ENCODE assay signal across 26 cellular contexts in the genomic region with DNA sequence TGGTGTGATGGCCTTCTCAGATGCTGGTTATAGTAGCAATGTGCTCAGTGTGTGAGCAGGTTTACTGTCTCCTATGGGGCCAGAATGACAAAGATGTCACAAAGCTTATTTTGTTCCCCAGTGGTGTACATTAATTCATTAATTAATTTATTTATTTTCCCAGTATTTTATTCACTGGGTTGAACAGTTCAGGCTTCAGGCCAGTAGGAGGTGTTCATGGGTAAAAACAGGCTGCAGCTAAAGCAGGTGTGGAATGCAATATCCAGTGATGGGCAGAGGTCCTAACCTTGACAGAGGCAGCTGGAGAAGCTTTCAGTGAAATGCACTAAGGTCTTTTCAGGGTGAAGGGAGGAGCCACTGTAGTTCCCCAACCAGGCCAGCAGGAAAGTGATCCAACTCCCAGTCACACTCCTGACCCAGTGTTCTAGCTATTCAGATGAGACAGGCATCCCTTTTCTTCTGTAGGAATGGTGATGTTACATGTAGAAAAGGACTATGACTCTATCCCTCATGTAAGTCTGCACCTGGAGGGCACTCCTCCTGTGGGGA. TPM values are rescaled to one million over a fixed set of nuclear protein-coding genes. Genes with fewer than 3 reads are reported as not detected.
DNase-seq lines count a peak whose midpoint lies in the region; ATAC-seq and TF ChIP-seq lines count a peak whose summit lies in the region.
"Had no signal": no experiment of that assay in that cellular context is flagged by ENCODE, and none has a peak within 500 bp of the region (broad histone marks: within the 10 kb centered on the region; RNA-seq: fewer than 3 reads in every experiment).

No MANE protein-coding gene starts in this region.

- H3K27ac Mint-ChIP-seq in endodermal cell (no peak overlapping the region), type B pancreatic cell (no peak overlapping the region)
- no peak overlapping the region for H3K27ac Mint-ChIP-seq in T-helper 2 cell treated with Interferon-gamma antibody and Interleukin-4, amounts not matched to agents 5 μg/mL and 100 μg/mL, for 36 hours
- H3K27ac Mint-ChIP-seq: activated naive CD8-positive, alpha-beta T cell treated with anti-CD3 and anti-CD28 coated beads for 36 hours; activated T-helper 2 cell treated with anti-CD3 and anti-CD28 coated beads, Interferon-gamma antibody, Interleukin-2, Interleukin-4, amounts not matched to agents 10 μg/mL and 5 μg/mL and 100 μg/mL, durations not matched to agents 14 hours and 24 hours and 36 hours; memory B cell had no signal

- peak overlapping the region; percentile 80; the same call in 1 of the 2 replicates for H3K27ac ChIP-seq in MM.1S (ENCODE audit: low read length)
- no peak overlapping the region for H3K27ac ChIP-seq in endodermal cell (ENCODE audit: low read depth, low read length)
- H3K27ac ChIP-seq in Peyer's patch, result no peak overlapping the region
- H3K27ac ChIP-seq: esophagus muscularis mucosa, gastroesophageal sphincter, SK-N-MC, spleen, WERI-Rb-1 had no signal

- H3K27me3 Mint-ChIP-seq in endodermal cell (ENCODE audit: insufficient read depth) (no peaks in the 10 kb centered on the region), type B pancreatic cell (no peaks in the 10 kb centered on the region)
- no peaks in the 10 kb centered on the region for H3K27me3 Mint-ChIP-seq in activated T-cell treated with anti-CD3 and anti-CD28 coated beads, Interleukin-2, amount 50 U/mL, for 4 hours (ENCODE audit: low read depth)
- H3K27me3 Mint-ChIP-seq in T-helper 2 cell treated with Interferon-gamma antibody and Interleukin-4, amounts not matched to agents 5 μg/mL and 100 μg/mL, for 36 hours (ENCODE audit: low read depth), result peaks cover 3% of the 10 kb centered on the region
- H3K27me3 Mint-ChIP-seq: activated naive CD8-positive, alpha-beta T cell treated with anti-CD3 and anti-CD28 coated beads for 36 hours; memory B cell had no signal

- H2AFZ ChIP-seq in MM.1S (ENCODE audit: low read length), result no peak overlapping the region

- H3K36me3 ChIP-seq in MM.1S (replicated peaks; ENCODE audit: insufficient read depth, low read length), result no peaks in the 10 kb centered on the region
- no peaks in the 10 kb centered on the region for H3K36me3 ChIP-seq in endodermal cell (ENCODE audit: control insufficient read depth, insufficient read depth, low read length)
- no peaks in the 10 kb centered on the region for H3K36me3 ChIP-seq in Peyer's patch
- H3K36me3 ChIP-seq: BE2C, esophagus muscularis mucosa, gastroesophageal sphincter, spleen, WERI-Rb-1 had no signal

- H3K4me1 Mint-ChIP-seq in endodermal cell (peaks cover 17% of the 10 kb centered on the region), type B pancreatic cell (ENCODE audit: unreplicated experiment) (peaks cover 18% of the 10 kb centered on the region)
- peaks cover 1% of the 10 kb centered on the region for H3K4me1 Mint-ChIP-seq in activated T-cell treated with anti-CD3 and anti-CD28 coated beads, Interleukin-2, amount 50 U/mL, for 4 hours (ENCODE audit: low read depth)
- H3K4me1 Mint-ChIP-seq in T-helper 2 cell treated with Interferon-gamma antibody and Interleukin-4, amounts not matched to agents 5 μg/mL and 100 μg/mL, for 36 hours (ENCODE audit: low read depth), result no peaks in the 10 kb centered on the region

- peak; percentile 35; the same call in 1 of the 2 replicates for TF ChIP-seq CTCF in MM.1S (IDR thresholded peaks at IDR 0.05; ENCODE audit: low read length)
- TF ChIP-seq CTCF in endodermal cell (conservative IDR thresholded peaks at IDR 0.05), result peak; percentile 66
- TF ChIP-seq CTCF in type B pancreatic cell (conservative IDR thresholded peaks at IDR 0.05), result peak; percentile 44
- TF ChIP-seq CTCF in Peyer's patch (IDR thresholded peaks at IDR 0.05), result peak in 2 of 6 experiments; percentile 16 to 21

- H3F3A ChIP-seq in MM.1S (ENCODE audit: insufficient read depth, low read length), result peaks cover 30% of the 10 kb centered on the region

- H3K9me2 ChIP-seq in MM.1S (replicated peaks; ENCODE audit: insufficient read depth, low read length), result no peaks in the 10 kb centered on the region

- TF ChIP-seq POLR2A in Peyer's patch (IDR thresholded peaks at IDR 0.05), result no peak

- H3K4me3 ChIP-seq in MM.1S (ENCODE audit: low read length), result no peak overlapping the region
- H3K4me3 ChIP-seq in endodermal cell (ENCODE audit: low read length), result no peak overlapping the region
- H3K4me3 ChIP-seq in Peyer's patch, result no peak overlapping the region
- H3K4me3 ChIP-seq: esophagus muscularis mucosa, gastroesophageal sphincter, SK-N-MC, spleen had no signal

- H3K4me2 ChIP-seq in MM.1S (ENCODE audit: low read depth, low read length), result no peak overlapping the region

- no peak for ATAC-seq in activated T-cell treated with anti-CD3 and anti-CD28 coated beads, Interleukin-2, amount 50 U/mL, for 4 hours
- ATAC-seq: gastroesophageal sphincter had no signal

- H3K4me1 ChIP-seq in MM.1S (ENCODE audit: low read length) (peaks cover 37% of the 10 kb centered on the region), endodermal cell (ENCODE audit: control insufficient read depth, insufficient read depth, low read length) (no peaks in the 10 kb centered on the region), Peyer's patch (peaks cover 0 to 7% (median 0%) of the 10 kb centered on the region in 4 donors)
- H3K4me1 ChIP-seq: esophagus muscularis mucosa, gastroesophageal sphincter, spleen had no signal

- H3K9ac ChIP-seq in MM.1S (ENCODE audit: low read length) (no peak overlapping the region), endodermal cell (ENCODE audit: extremely low read depth, low read length, poor library complexity, severe bottlenecking) (no peak overlapping the region)

- H3K9me3 Mint-ChIP-seq in endodermal cell (no peaks in the 10 kb centered on the region), type B pancreatic cell (no peaks in the 10 kb centered on the region)
- H3K9me3 Mint-ChIP-seq in activated T-cell treated with anti-CD3 and anti-CD28 coated beads, Interleukin-2, amount 50 U/mL, for 4 hours, result no peaks in the 10 kb centered on the region
- no peaks in the 10 kb centered on the region for H3K9me3 Mint-ChIP-seq in T-helper 2 cell treated with Interferon-gamma antibody and Interleukin-4, amounts not matched to agents 5 μg/mL and 100 μg/mL, for 36 hours
- H3K9me3 Mint-ChIP-seq: activated T-helper 2 cell treated with anti-CD3 and anti-CD28 coated beads, Interferon-gamma antibody, Interleukin-2, Interleukin-4, amounts not matched to agents 10 μg/mL and 5 μg/mL and 100 μg/mL, durations not matched to agents 14 hours and 24 hours and 36 hours; memory B cell had no signal

- H3K36me3 Mint-ChIP-seq in endodermal cell (ENCODE audit: low read depth), result no peaks in the 10 kb centered on the region
- H3K36me3 Mint-ChIP-seq in type B pancreatic cell, result peaks cover 8% of the 10 kb centered on the region
- H3K36me3 Mint-ChIP-seq in activated T-cell treated with anti-CD3 and anti-CD28 coated beads, Interleukin-2, amount 50 U/mL, for 4 hours (ENCODE audit: insufficient read depth), result no peaks in the 10 kb centered on the region
- no peaks in the 10 kb centered on the region for H3K36me3 Mint-ChIP-seq in T-helper 2 cell treated with Interferon-gamma antibody and Interleukin-4, amounts not matched to agents 5 μg/mL and 100 μg/mL, for 36 hours (ENCODE audit: low read depth)

- peaks cover 38% of the 10 kb centered on the region for H3K79me2 ChIP-seq in MM.1S (ENCODE audit: low read length)

- peak; percentile 28 for DNase-seq in DMS53 (lab: John Stamatoyannopoulos, UW)
- DNase-seq in DMS53 treated with DMSO at 0.1 percent for 48 hours (lab: John Stamatoyannopoulos, UW; ENCODE audit: unreplicated experiment), result no peak
- DNase-seq in MM.1S, result no peak
- peak; percentile 56 for DNase-seq in endodermal cell
- no peak for DNase-seq in type B pancreatic cell (ENCODE audit: extremely low spot score, unreplicated experiment)
- no peak for DNase-seq in activated T-cell treated with anti-CD3 and anti-CD28 coated beads, Interleukin-2, amount 50 U/mL, for 4 hours
- no peak for DNase-seq in T-helper 2 cell treated with Interferon-gamma antibody and Interleukin-4, amounts not matched to agents 5 μg/mL and 100 μg/mL, for 36 hours (ENCODE audit: low spot score)
- DNase-seq in Peyer's patch, result no peak
- DNase-seq: 8988T; activated CD4-positive, alpha-beta T cell treated with anti-CD3 and anti-CD28 coated beads, Interleukin-2, amount 50 U/mL, for 1 hour; activated naive CD8-positive, alpha-beta T cell treated with anti-CD3 and anti-CD28 coated beads for 36 hours; BE2C; effector CD4-positive, alpha-beta T cell; NCI-H1105 treated with DMSO at 0.1 percent for 48 hours; NCI-H2081 treated with DMSO at 0.1 percent for 48 hours; NCI-H510A; retina; spleen; stimulated activated CD4-positive, alpha-beta T cell treated with anti-CD3 and anti-CD28 coated beads, Interleukin-4, amount 100 ng/mL, for 24 hours; stimulated activated naive CD4-positive, alpha-beta T cell treated with Interleukin-2 at 50 U/mL for 16 hours; WERI-Rb-1 had no signal

- no peaks in the 10 kb centered on the region for H3K9me3 ChIP-seq in MM.1S (replicated peaks; ENCODE audit: insufficient read depth, low read length)
- no peaks in the 10 kb centered on the region for H3K9me3 ChIP-seq in endodermal cell (ENCODE audit: control insufficient read depth, low read length)
- H3K9me3 ChIP-seq in Peyer's patch, result no peaks in the 10 kb centered on the region
- H3K9me3 ChIP-seq: BE2C, esophagus muscularis mucosa, gastroesophageal sphincter, spleen had no signal

- H4K20me1 ChIP-seq in MM.1S (ENCODE audit: insufficient read depth, low read length), result no peaks in the 10 kb centered on the region

- H3K4me3 Mint-ChIP-seq in endodermal cell (no peak overlapping the region), type B pancreatic cell (no peak overlapping the region)
- no peak overlapping the region for H3K4me3 Mint-ChIP-seq in activated T-cell treated with anti-CD3 and anti-CD28 coated beads, Interleukin-2, amount 50 U/mL, for 4 hours
- H3K4me3 Mint-ChIP-seq in T-helper 2 cell treated with Interferon-gamma antibody and Interleukin-4, amounts not matched to agents 5 μg/mL and 100 μg/mL, for 36 hours, result no peak overlapping the region
- H3K4me3 Mint-ChIP-seq: activated naive CD8-positive, alpha-beta T cell treated with anti-CD3 and anti-CD28 coated beads for 36 hours; memory B cell had no signal

- H3K27me3 ChIP-seq in MM.1S (replicated peaks; ENCODE audit: insufficient read depth, low read length), result no peaks in the 10 kb centered on the region
- H3K27me3 ChIP-seq in endodermal cell (ENCODE audit: control insufficient read depth, insufficient read depth, low read length, poor library complexity, severe bottlenecking), result no peaks in the 10 kb centered on the region
- no peaks in the 10 kb centered on the region for H3K27me3 ChIP-seq in Peyer's patch
- H3K27me3 ChIP-seq: BE2C, esophagus muscularis mucosa, gastroesophageal sphincter, spleen had no signal

RNA-seq across cellular contexts. Expression of a gene that starts 7.8 kb away (rescaled TPM):
- total RNA-seq in endodermal cell (10 to 100 TPM; 19.7 to 28.7 TPM), type B pancreatic cell (ENCODE audit: low replicate concordance) (22.5 and 23.2 TPM in 2 replicates), Peyer's patch (10 to 100 TPM in 3 of 4 donors, 1 to 10 TPM in 1; 10.0 to 11.6 (median 11.4) TPM)
- polyA plus RNA-seq in endodermal cell (2013, experiment 1 of 2), result 19.7 TPM
- 17.6 TPM for polyA plus RNA-seq in endodermal cell (2013, experiment 2 of 2)
- 10 to 100 TPM; 12.2 to 14.5 (median 14.2) TPM for total RNA-seq in activated T-cell treated with anti-CD3 and anti-CD28 coated beads, Interleukin-2, amount 50 U/mL, for 4 hours

RNA-seq across cellular contexts. Expression of a gene that starts 33.0 kb away (rescaled TPM):
- total RNA-seq in endodermal cell (1 to 10 TPM; 3.0 to 4.1 TPM), type B pancreatic cell (ENCODE audit: low replicate concordance) (8.9 and 15.6 TPM in 2 replicates), Peyer's patch (10 to 100 TPM in 1 of 4 donors, 1 to 10 TPM in 3; 5.8 to 10.7 (median 8.7) TPM)
- 5.6 TPM for polyA plus RNA-seq in endodermal cell (2013, experiment 1 of 2)
- 4.8 TPM for polyA plus RNA-seq in endodermal cell (2013, experiment 2 of 2)
- total RNA-seq in activated T-cell treated with anti-CD3 and anti-CD28 coated beads, Interleukin-2, amount 50 U/mL, for 4 hours, result 1 to 10 TPM; 1.4 to 2.9 (median 1.5) TPM

Comparison
In these comparisons a context has a peak if more than half of its experiments do, and no peak if none do; other contexts are left out.
1. DNase-seq: peak in DMS53 (single experiment) and endodermal cell (single experiment); none in DMS53 treated with DMSO at 0.1 percent for 48 hours (single experiment), MM.1S (single experiment), type B pancreatic cell (single experiment), activated T-cell treated with anti-CD3 and anti-CD28 coated beads, Interleukin-2, amount 50 U/mL, for 4 hours (single experiment), T-helper 2 cell treated with Interferon-gamma antibody and Interleukin-4, amounts not matched to agents 5 μg/mL and 100 μg/mL, for 36 hours (single experiment) and Peyer's patch (0 of 3).